Comparison of ENCODE assay signal across 12 cellular contexts in genomic region chr9:134466869-134467616, GRCh38.
"Had no signal": no experiment of that assay in that cellular context is flagged by ENCODE, and none has a peak within 500 bp of the region (broad histone marks: within the 10 kb centered on the region; RNA-seq: fewer than 3 reads in every experiment).

No MANE protein-coding gene starts in this region.

- DNase-seq: activated CD4-positive, alpha-beta T cell treated with anti-CD3 and anti-CD28 coated beads for 1 hour; activated CD4-positive, alpha-beta T cell treated with anti-CD3 and anti-CD28 coated beads, Interleukin-2, amount 50 U/mL, for 4 hours; activated effector memory CD4-positive, alpha-beta T cell treated with Interleukin-2 at 50 U/mL for 16 hours; activated naive CD4-positive, alpha-beta T cell treated with anti-CD3 and anti-CD28 coated beads, Interleukin-2, amount 50 U/mL, for 16 hours; lower lobe of right lung; psoas muscle; stimulated activated naive CD8-positive, alpha-beta T cell treated with anti-CD3 and anti-CD28 coated beads, Interleukin-15, Interleukin-2, amounts not matched to agents 100 U/mL and 50 U/mL, for 24 hours; transverse colon had no signal

- H3K36me3 ChIP-seq: cardiac muscle cell, lower lobe of right lung, transverse colon, vagina had no signal

- ATAC-seq: lower lobe of right lung; psoas muscle; sciatic nerve; stimulated activated naive CD8-positive, alpha-beta T cell treated with anti-CD3 and anti-CD28 coated beads, Interleukin-15, Interleukin-2, amounts not matched to agents 100 U/mL and 50 U/mL, for 24 hours had no signal

- H2AFZ ChIP-seq: hepatocyte had no signal

- H3K79me2 ChIP-seq: hepatocyte had no signal

- H3K4me2 ChIP-seq: hepatocyte had no signal

- H3K4me3 ChIP-seq: cardiac muscle cell, hepatocyte, lower lobe of right lung, psoas muscle, transverse colon, vagina had no signal

- H3K27me3 ChIP-seq: cardiac muscle cell, hepatocyte, transverse colon, vagina had no signal

- H3K9me3 ChIP-seq: lower lobe of right lung, psoas muscle, transverse colon, vagina had no signal

- H3K27ac ChIP-seq: cardiac muscle cell, hepatocyte, psoas muscle, transverse colon had no signal

- H3K4me1 ChIP-seq: psoas muscle had no signal
